In the genomic region with DNA sequence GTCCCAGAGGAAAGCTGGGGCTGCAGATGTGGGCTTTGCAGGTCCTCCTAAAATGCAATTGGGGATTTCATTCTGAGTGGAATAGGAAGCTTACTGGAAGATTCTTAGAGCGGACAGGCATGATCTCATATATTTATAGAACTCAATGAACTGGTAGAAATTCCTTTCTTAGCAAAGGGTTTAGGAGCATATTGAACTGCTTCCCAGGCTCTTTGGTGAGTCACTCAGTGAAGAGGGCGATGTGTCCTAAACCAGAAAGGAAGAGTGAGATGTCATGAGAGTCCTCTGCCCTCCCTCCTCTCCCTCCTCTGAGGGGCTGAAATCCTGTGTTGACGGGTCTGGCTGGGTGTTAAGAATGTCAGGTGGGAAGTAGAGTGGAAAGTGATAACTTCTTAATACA, we compare ENCODE assay signal across 1 cellular context.
TF ChIP-seq lines count a peak whose summit lies in the region.

No MANE protein-coding gene starts in this region.

TF ChIP-seq in IMR-90, 13 proteins besides CTCF, POLR2A, EP300 and RAD21:
- TF ChIP-seq MAFK (IDR thresholded peaks at IDR 0.05; ENCODE audit: low read depth, low read length) = no peak
- TF ChIP-seq MAZ (IDR thresholded peaks at IDR 0.05; ENCODE audit: borderline replicate concordance, low read depth, low read length) = no peak
- no peak for TF ChIP-seq RFX5 (IDR thresholded peaks at IDR 0.05; ENCODE audit: low read depth, low read length)
- no peak for TF ChIP-seq BHLHE40 (IDR thresholded peaks at IDR 0.05; ENCODE audit: low read depth, low read length)
- TF ChIP-seq CEBPB (IDR thresholded peaks at IDR 0.05; ENCODE audit: low read depth, low read length) = no peak
- no peak for TF ChIP-seq FOS (IDR thresholded peaks at IDR 0.05; ENCODE audit: low read depth, low read length)
- TF ChIP-seq SMC3 (IDR thresholded peaks at IDR 0.05; ENCODE audit: low read depth, low read length) = no peak
- TF ChIP-seq RCOR1 (IDR thresholded peaks at IDR 0.05; ENCODE audit: insufficient replicate concordance, low read length) = no peak
- no peak for TF ChIP-seq MXI1 (IDR thresholded peaks at IDR 0.05; ENCODE audit: borderline replicate concordance, low read depth, low read length)
- TF ChIP-seq NFE2L2 (IDR thresholded peaks at IDR 0.05; ENCODE audit: low read depth, low read length) = no peak
- TF ChIP-seq, protein P1, sequence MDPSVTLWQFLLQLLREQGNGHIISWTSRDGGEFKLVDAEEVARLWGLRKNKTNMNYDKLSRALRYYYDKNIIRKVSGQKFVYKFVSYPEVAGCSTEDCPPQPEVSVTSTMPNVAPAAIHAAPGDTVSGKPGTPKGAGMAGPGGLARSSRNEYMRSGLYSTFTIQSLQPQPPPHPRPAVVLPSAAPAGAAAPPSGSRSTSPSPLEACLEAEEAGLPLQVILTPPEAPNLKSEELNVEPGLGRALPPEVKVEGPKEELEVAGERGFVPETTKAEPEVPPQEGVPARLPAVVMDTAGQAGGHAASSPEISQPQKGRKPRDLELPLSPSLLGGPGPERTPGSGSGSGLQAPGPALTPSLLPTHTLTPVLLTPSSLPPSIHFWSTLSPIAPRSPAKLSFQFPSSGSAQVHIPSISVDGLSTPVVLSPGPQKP (IDR thresholded peaks at IDR 0.05; ENCODE audit: borderline replicate concordance, low read depth, low read length) = no peak
- TF ChIP-seq, protein P2, sequence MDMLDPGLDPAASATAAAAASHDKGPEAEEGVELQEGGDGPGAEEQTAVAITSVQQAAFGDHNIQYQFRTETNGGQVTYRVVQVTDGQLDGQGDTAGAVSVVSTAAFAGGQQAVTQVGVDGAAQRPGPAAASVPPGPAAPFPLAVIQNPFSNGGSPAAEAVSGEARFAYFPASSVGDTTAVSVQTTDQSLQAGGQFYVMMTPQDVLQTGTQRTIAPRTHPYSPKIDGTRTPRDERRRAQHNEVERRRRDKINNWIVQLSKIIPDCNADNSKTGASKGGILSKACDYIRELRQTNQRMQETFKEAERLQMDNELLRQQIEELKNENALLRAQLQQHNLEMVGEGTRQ (IDR thresholded peaks at IDR 0.05; ENCODE audit: low read depth, low read length) = no peak
- TF ChIP-seq CHD1 (IDR thresholded peaks at IDR 0.05; ENCODE audit: low read depth, low read length) = no peak
